ENCODE assay signal across 8 cellular contexts in genomic region chr3:160401301-160402095, GRCh38. TPM values are rescaled to one million over a fixed set of nuclear protein-coding genes. Genes with fewer than 3 reads are reported as not detected.
DNase-seq lines count a peak whose midpoint lies in the region; ATAC-seq, FAIRE-seq and TF ChIP-seq lines count a peak whose summit lies in the region.

No MANE protein-coding gene starts in this region.

- no peaks in the 10 kb centered on the region for H3K9me3 Mint-ChIP-seq in effector memory CD8-positive, alpha-beta T cell
- no peaks in the 10 kb centered on the region for H3K9me3 Mint-ChIP-seq in natural killer cell

- H3K36me3 Mint-ChIP-seq in effector memory CD8-positive, alpha-beta T cell (ENCODE audit: insufficient read depth): peaks cover 37% of the 10 kb centered on the region
- peaks cover 7% of the 10 kb centered on the region for H3K36me3 Mint-ChIP-seq in natural killer cell

- H3K9me3 ChIP-seq in BLaER1 treated with 17β-estradiol and CSF1 and Interleukin-3, amounts not matched to agents 10 nM and 100 nM (replicated peaks in 1 of 11): no peaks in the 10 kb centered on the region
- no peaks in the 10 kb centered on the region for H3K9me3 ChIP-seq in HAP-1

- H3K9ac ChIP-seq in BLaER1 treated with 17β-estradiol and CSF1 and Interleukin-3, amounts not matched to agents 10 nM and 100 nM: peak overlapping the region; percentile 91 to 98 (median 97)

- peak overlapping the region; percentile 82 to 94 (median 92) for H3K4me3 ChIP-seq in BLaER1 treated with 17β-estradiol and CSF1 and Interleukin-3, amounts not matched to agents 10 nM and 100 nM
- H3K4me3 ChIP-seq in HAP-1: peak overlapping the region; percentile 91

- no peak for TF ChIP-seq POLR2A in GM12892 (IDR thresholded peaks at IDR 0.05; ENCODE audit: low read depth, low read length)

- H3K36me3 ChIP-seq in BLaER1 treated with 17β-estradiol and CSF1 and Interleukin-3, amounts not matched to agents 10 nM and 100 nM: peaks cover 0 to 55% (median 25%) of the 10 kb centered on the region in 11 experiments; a peak in 14 of 22 replicates
- peaks cover 55% of the 10 kb centered on the region for H3K36me3 ChIP-seq in HAP-1 (replicated peaks)

- no peak for FAIRE-seq in GM12892 (lab: Jason Lieb, UNC)

- H3K4me3 Mint-ChIP-seq in effector memory CD8-positive, alpha-beta T cell: peak overlapping the region; percentile 96 to 97
- peak overlapping the region; percentile 99 for H3K4me3 Mint-ChIP-seq in natural killer cell

- no peaks in the 10 kb centered on the region for H3K27me3 ChIP-seq in BLaER1 treated with 17β-estradiol and CSF1 and Interleukin-3, amounts not matched to agents 10 nM and 100 nM
- no peaks in the 10 kb centered on the region for H3K27me3 ChIP-seq in HAP-1 (ENCODE audit: low read depth)

- H4K20me1 ChIP-seq in BLaER1 treated with 17β-estradiol and CSF1 and Interleukin-3, amounts not matched to agents 10 nM and 100 nM: peaks cover 0 to 62% (median 56%) of the 10 kb centered on the region in 11 experiments; a peak in 18 of 22 replicates

- H3K27me3 Mint-ChIP-seq in effector memory CD8-positive, alpha-beta T cell: peaks cover 6 to 11% of the 10 kb centered on the region in 2 donors
- no peaks in the 10 kb centered on the region for H3K27me3 Mint-ChIP-seq in natural killer cell (ENCODE audit: low read depth in 2 of 2)

- H3K4me2 ChIP-seq in BLaER1 treated with 17β-estradiol and CSF1 and Interleukin-3, amounts not matched to agents 10 nM and 100 nM: peak overlapping the region; percentile 75 to 94 (median 87)

- peak overlapping the region; percentile 61 to 72 for H3K27ac Mint-ChIP-seq in effector memory CD8-positive, alpha-beta T cell
- peak overlapping the region; percentile 83 to 98 for H3K27ac Mint-ChIP-seq in natural killer cell

- H3K4me1 ChIP-seq in BLaER1 treated with 17β-estradiol and CSF1 and Interleukin-3, amounts not matched to agents 10 nM and 100 nM: peaks cover 18 to 45% (median 28%) of the 10 kb centered on the region in 10 experiments
- H3K4me1 ChIP-seq in HAP-1: no peaks in the 10 kb centered on the region; the same call in none of the 2 replicates

- in situ Hi-C loops in HAP-1 (cut with MboI; ENCODE audit: low sequenced_read_pairs): no loop called here

- H3K27ac ChIP-seq in BLaER1 treated with 17β-estradiol and CSF1 and Interleukin-3, amounts not matched to agents 10 nM and 100 nM: peak overlapping the region; percentile 77 to 98 (median 96); a peak in 21 of 22 replicates

- ATAC-seq in effector memory CD8-positive, alpha-beta T cell (replicated peaks): no peak
- ATAC-seq in natural killer cell: no peak
- ATAC-seq in HG03571 (IDR thresholded peaks at IDR 0.05; ENCODE audit: unreplicated experiment): no peak

- peaks cover 25 to 33% of the 10 kb centered on the region in 2 donors for H3K4me1 Mint-ChIP-seq in effector memory CD8-positive, alpha-beta T cell (ENCODE audit: low read depth in 2 of 2)
- H3K4me1 Mint-ChIP-seq in natural killer cell: peaks cover 50 to 59% of the 10 kb centered on the region in 2 donors

- intact Hi-C loops in natural killer cell (cut with micrococcal nuclease): loop anchor here (2.0 kb wide), 1 partner anchor 353 kb away; no protein-coding TSS in a partner anchor

- no peak for TF ChIP-seq CTCF in natural killer cell (IDR thresholded peaks at IDR 0.05)

- peak; percentile 74 to 87 for DNase-seq in HAP-1 (ENCODE audit: low spot score in 2 of 2)
- peak; percentile 68 for DNase-seq in RPMI8226
- no peak for DNase-seq in effector memory CD8-positive, alpha-beta T cell
- DNase-seq in natural killer cell: no peak
- DNase-seq in islet precursor cell: no peak
- no peak for DNase-seq in GM12892 (ENCODE audit: insufficient read length)

RNA-seq across cellular contexts. Expression of gene SMC4, which starts 2.0 kb away (rescaled TPM):
- 10 to 100 TPM; 83.4 to 99.3 (median 92.0) TPM for total RNA-seq in natural killer cell
- 115 TPM for polyA plus RNA-seq in GM12892 (2012; ENCODE audit: missing spikeins)

RNA-seq across cellular contexts. Expression of gene IFT80, which starts 2.5 kb away (rescaled TPM):
- total RNA-seq in natural killer cell: 10 to 100 TPM; 22.6 to 22.9 (median 22.9) TPM
- 17.4 TPM for polyA plus RNA-seq in GM12892 (2012; ENCODE audit: missing spikeins)

RNA-seq across cellular contexts. Expression of gene TRIM59, which starts 48.1 kb away (rescaled TPM):
- total RNA-seq in natural killer cell: 10 to 100 TPM; 16.7 to 20.3 (median 17.9) TPM
- 14.1 TPM for polyA plus RNA-seq in GM12892 (2012; ENCODE audit: missing spikeins)

Comparison
In these comparisons a context has a peak if more than half of its experiments do, and no peak if none do; other contexts are left out.
1. DNase-seq: peak in HAP-1 (2 of 2) and RPMI8226 (single experiment); none in effector memory CD8-positive, alpha-beta T cell (0 of 3), natural killer cell (single experiment), islet precursor cell (single experiment) and GM12892 (single experiment).